Comparison of ENCODE assay signal across 29 cellular contexts in the genomic region with DNA sequence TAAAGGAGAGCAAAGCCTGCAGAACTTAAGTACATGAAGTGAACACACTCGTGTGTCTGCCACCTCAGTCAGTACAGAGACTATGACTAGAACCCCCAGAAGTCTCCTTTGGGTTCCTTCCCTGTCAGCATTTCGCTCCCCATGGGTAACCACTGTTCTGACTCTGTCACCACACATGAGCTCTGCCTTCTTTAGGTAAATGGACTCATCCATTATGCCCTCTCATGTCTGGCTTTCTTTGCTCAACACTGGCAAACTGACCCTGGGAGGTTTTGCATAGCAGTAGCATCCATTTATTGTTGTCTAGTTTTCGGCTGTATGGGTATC. TPM values are rescaled to one million over a fixed set of nuclear protein-coding genes. Genes with fewer than 3 reads are reported as not detected.
A peak's percentile ranks its signal among the peaks of the same experiment; 100 is the strongest.
DNase-seq lines count a peak whose midpoint lies in the region; ATAC-seq, FAIRE-seq and TF ChIP-seq lines count a peak whose summit lies in the region.
"Had no signal": no experiment of that assay in that cellular context is flagged by ENCODE, and none has a peak within 500 bp of the region (broad histone marks: within the 10 kb centered on the region; RNA-seq: fewer than 3 reads in every experiment).

No MANE protein-coding gene starts in this region.

- H3K36me3 ChIP-seq in Peyer's patch = no peaks in the 10 kb centered on the region
- H3K36me3 ChIP-seq in kidney (ENCODE audit: control insufficient read depth in 1 of 2, insufficient read depth in 2 of 2, low read length in 2 of 2) = no peaks in the 10 kb centered on the region
- H3K36me3 ChIP-seq: cardiac muscle cell, tibial artery had no signal

- peak overlapping the region; percentile 30 for H3K27ac Mint-ChIP-seq in CD4-positive, alpha-beta T cell
- peak overlapping the region; percentile 51 for H3K27ac Mint-ChIP-seq in nephron progenitor cell
- H3K27ac Mint-ChIP-seq: activated T-helper 1 cell treated with anti-CD3 and anti-CD28 coated beads, Interleukin-12 subunit alpha, Interleukin-12 subunit beta, Interleukin-2, Interleukin-4 antibody, amounts not matched to agents 30 ng/mL and 10 ng/mL and 1 ng/mL, durations not matched to agents 14 hours and 24 hours and 36 hours; endodermal cell; memory B cell had no signal

- H3K27me3 ChIP-seq in CD4-positive, alpha-beta T cell (ENCODE audit: control insufficient read depth, insufficient read depth, low read length) = no peaks in the 10 kb centered on the region
- H3K27me3 ChIP-seq in Peyer's patch = no peaks in the 10 kb centered on the region
- H3K27me3 ChIP-seq: cardiac muscle cell, esophagus muscularis mucosa, foreskin keratinocyte, heart left ventricle, tibial artery had no signal

- H3K4me3 Mint-ChIP-seq in CD4-positive, alpha-beta T cell = no peak overlapping the region
- no peak overlapping the region for H3K4me3 Mint-ChIP-seq in nephron progenitor cell
- H3K4me3 Mint-ChIP-seq: activated T-helper 1 cell treated with anti-CD3 and anti-CD28 coated beads, Interleukin-12 subunit alpha, Interleukin-12 subunit beta, Interleukin-2, Interleukin-4 antibody, amounts not matched to agents 30 ng/mL and 10 ng/mL and 1 ng/mL, durations not matched to agents 14 hours and 24 hours and 36 hours; endodermal cell; memory B cell; naive thymus-derived CD4-positive, alpha-beta T cell had no signal

- H3K4me3 ChIP-seq in Peyer's patch = peak overlapping the region in 1 of 4 donors; percentile 34
- peak overlapping the region in 1 of 2 donors; percentile 0 for H3K4me3 ChIP-seq in kidney (ENCODE audit: low read length in 2 of 2)
- H3K4me3 ChIP-seq: cardiac muscle cell, coronary artery, esophagus muscularis mucosa, GM23248, heart left ventricle, tibial artery had no signal

- H3K4me1 ChIP-seq in Peyer's patch (peaks cover 0 to 41% (median 0%) of the 10 kb centered on the region in 4 donors), kidney (ENCODE audit: control insufficient read depth in 1 of 2, insufficient read depth in 1 of 2, low read depth in 1 of 2, low read length in 2 of 2) (peaks cover 24 to 30% of the 10 kb centered on the region in 2 donors)
- H3K4me1 ChIP-seq: foreskin keratinocyte had no signal

- no peak for TF ChIP-seq CTCF in CD4-positive, alpha-beta T cell (IDR thresholded peaks at IDR 0.05)
- TF ChIP-seq CTCF in Peyer's patch (IDR thresholded peaks at IDR 0.05) = no peak
- no peak for TF ChIP-seq CTCF in kidney (IDR thresholded peaks at IDR 0.05; ENCODE audit: borderline replicate concordance, extremely low read depth, insufficient read depth)
- TF ChIP-seq CTCF in nephron progenitor cell (IDR thresholded peaks at IDR 0.05) = no peak
- no peak for TF ChIP-seq CTCF in D721Med (IDR thresholded peaks at IDR 0.05; ENCODE audit: insufficient read depth, missing control alignments)

- no peaks in the 10 kb centered on the region for H3K9me3 ChIP-seq in CD4-positive, alpha-beta T cell (ENCODE audit: control insufficient read depth, low read length)
- H3K9me3 ChIP-seq in Peyer's patch (no peaks in the 10 kb centered on the region), kidney (ENCODE audit: control insufficient read depth in 1 of 2, low read length in 2 of 2) (no peaks in the 10 kb centered on the region)
- H3K9me3 ChIP-seq: esophagus muscularis mucosa, heart left ventricle, tibial artery had no signal

- DNase-seq in CD4-positive, alpha-beta T cell = no peak
- DNase-seq in Peyer's patch = no peak
- no peak for DNase-seq in kidney
- DNase-seq in nephron progenitor cell = no peak
- no peak for DNase-seq in NCI-H1930 (lab: John Stamatoyannopoulos, UW)
- no peak for DNase-seq in activated naive CD4-positive, alpha-beta T cell treated with Interleukin-2 at 50 U/mL for 16 hours
- no peak for DNase-seq in D721Med (ENCODE audit: insufficient read length, low spot score)
- DNase-seq: activated CD4-positive, alpha-beta T cell treated with anti-CD3 and anti-CD28 coated beads, Interleukin-2, amount 50 U/mL, for 1 hour; activated naive CD4-positive, alpha-beta T cell treated with anti-CD3 and anti-CD28 coated beads, Interleukin-2, amount 50 U/mL, for 16 hours; endodermal cell; foreskin keratinocyte; GM23248; heart left ventricle; naive thymus-derived CD4-positive, alpha-beta T cell; NCI-H1048; NCI-H1694; NCI-H2171; NCI-H524; NK-92 treated with Interleukin-12 subunit alpha and Interleukin-12 subunit beta, amount 100 ng/mL, for 24 hours; occipital lobe; SIG-M5; T-helper 9 cell; tibial artery had no signal

- POLR2A ChIA-PET in CD4-positive, alpha-beta T cell (lab: Charles Lee) = no interaction called here

- H3K27ac ChIP-seq in CD4-positive, alpha-beta T cell (ENCODE audit: low read depth, low read length) = no peak overlapping the region
- H3K27ac ChIP-seq in Peyer's patch = peak overlapping the region in 3 of 4 donors; percentile 66 to 90 (median 82)
- H3K27ac ChIP-seq in kidney (ENCODE audit: low read depth in 2 of 2, low read length in 2 of 2) = peak overlapping the region; percentile 91 to 97
- H3K27ac ChIP-seq: cardiac muscle cell, coronary artery, esophagus muscularis mucosa, foreskin keratinocyte, GM23248, heart left ventricle, tibial artery had no signal

- intact Hi-C loops in CD4-positive, alpha-beta T cell (cut with DNase I, micrococcal nuclease) = no loop called here
- intact Hi-C loops in kidney (cut with DNase I) = no loop called here

- TF ChIP-seq POLR2A in Peyer's patch (IDR thresholded peaks at IDR 0.05) = no peak

- CTCF ChIA-PET in CD4-positive, alpha-beta T cell (lab: Charles Lee) = no interaction called here

- H3K9ac ChIP-seq in kidney (ENCODE audit: low read length in 2 of 2) = peak overlapping the region; percentile 55 to 62
- H3K9ac ChIP-seq: GM23248 had no signal

- no peaks in the 10 kb centered on the region for H3K36me3 Mint-ChIP-seq in CD4-positive, alpha-beta T cell (ENCODE audit: low read depth)
- H3K36me3 Mint-ChIP-seq in nephron progenitor cell (ENCODE audit: low read depth) = peaks cover 11% of the 10 kb centered on the region

- H3K4me1 Mint-ChIP-seq in CD4-positive, alpha-beta T cell (ENCODE audit: low read depth) = peaks cover 63% of the 10 kb centered on the region
- peaks cover 45% of the 10 kb centered on the region for H3K4me1 Mint-ChIP-seq in nephron progenitor cell

- no peaks in the 10 kb centered on the region for H3K27me3 Mint-ChIP-seq in CD4-positive, alpha-beta T cell
- H3K27me3 Mint-ChIP-seq in nephron progenitor cell (ENCODE audit: low read depth, poor library complexity) = peaks cover 7% of the 10 kb centered on the region
- H3K27me3 Mint-ChIP-seq: memory B cell; naive thymus-derived CD4-positive, alpha-beta T cell had no signal

- no peak for ATAC-seq in CD4-positive, alpha-beta T cell (ENCODE audit: poor library complexity)
- ATAC-seq in GM21717 (IDR thresholded peaks at IDR 0.05; ENCODE audit: unreplicated experiment) = no peak
- ATAC-seq: foreskin keratinocyte; naive thymus-derived CD4-positive, alpha-beta T cell had no signal

- H3K9me3 Mint-ChIP-seq in CD4-positive, alpha-beta T cell = no peaks in the 10 kb centered on the region
- peaks cover 9% of the 10 kb centered on the region for H3K9me3 Mint-ChIP-seq in nephron progenitor cell
- H3K9me3 Mint-ChIP-seq: activated T-helper 1 cell treated with anti-CD3 and anti-CD28 coated beads, Interleukin-12 subunit alpha, Interleukin-12 subunit beta, Interleukin-2, Interleukin-4 antibody, amounts not matched to agents 30 ng/mL and 10 ng/mL and 1 ng/mL, durations not matched to agents 14 hours and 24 hours and 36 hours; memory B cell; naive thymus-derived CD4-positive, alpha-beta T cell had no signal

- no peak for FAIRE-seq in kidney (lab: Jason Lieb, UNC)
- FAIRE-seq in D721Med (lab: Jason Lieb, UNC) = no peak

RNA-seq across cellular contexts. Expression of a gene that starts 38.5 kb away (rescaled TPM):
- total RNA-seq in CD4-positive, alpha-beta T cell = 10 to 100 TPM; 31.2 to 34.1 TPM
- total RNA-seq in Peyer's patch (10 to 100 TPM; 44.8 to 67.7 (median 55.7) TPM), kidney (77.7 TPM)
- polyA plus RNA-seq in kidney (ENCODE audit: insufficient read depth, low read depth, low replicate concordance) = 44.9 TPM
